In genomic region chr2:143078106-143078505, GRCh38 we compare ENCODE assay signal across 17 cellular contexts. TPM values are rescaled to one million over a fixed set of nuclear protein-coding genes. Genes with fewer than 3 reads are reported as not detected.
"Had no signal": no experiment of that assay in that cellular context is flagged by ENCODE, and none has a peak within 500 bp of the region (broad histone marks: within the 10 kb centered on the region; RNA-seq: fewer than 3 reads in every experiment).

No MANE protein-coding gene starts in this region.

- H3K4me1 ChIP-seq: right atrium auricular region, tibial nerve had no signal

- DNase-seq: activated CD4-positive, alpha-beta T cell treated with anti-CD3 and anti-CD28 coated beads for 48 hours; activated CD8-positive, alpha-beta memory T cell treated with anti-CD3 and anti-CD28 coated beads, Interleukin-2, amount 50 U/mL, for 48 hours; activated CD8-positive, alpha-beta T cell treated with anti-CD3 and anti-CD28 coated beads, Interleukin-2, amount 10 ng/mL, durations not matched to agents 7 days and 5 days; activated naive CD4-positive, alpha-beta T cell treated with Interleukin-2 at 50 U/mL for 16 hours; activated naive CD8-positive, alpha-beta T cell treated with anti-CD3 and anti-CD28 coated beads, Interleukin-2, amount 50 U/mL, for 24 hours; endodermal cell; immature natural killer cell; left colon; T-helper 9 cell had no signal

- H3K4me2 ChIP-seq: smooth muscle cell had no signal

- H3K36me3 ChIP-seq: right atrium auricular region, tibial nerve had no signal

- H3K27ac ChIP-seq: right atrium auricular region, tibial nerve had no signal

- H3K27me3 ChIP-seq: right atrium auricular region, tibial nerve had no signal

- H3K4me3 ChIP-seq: right atrium auricular region, smooth muscle cell, tibial nerve had no signal

- ATAC-seq: activated CD8-positive, alpha-beta T cell treated with anti-CD3 and anti-CD28 coated beads, Interleukin-2, amount 10 ng/mL, durations not matched to agents 7 days and 5 days; activated naive CD8-positive, alpha-beta T cell treated with anti-CD3 and anti-CD28 coated beads, Interleukin-2, amount 50 U/mL, for 24 hours; esophagus mucosa; left colon; naive thymus-derived CD4-positive, alpha-beta T cell; stimulated activated effector memory CD8-positive, alpha-beta T cell treated with anti-CD3 and anti-CD28 coated beads, Interleukin-12 subunit alpha, Interleukin-12 subunit beta, amount 100 ng/mL, for 72 hours; WTC11 had no signal

RNA-seq across cellular contexts. Expression of gene ARHGAP15, which starts 51.1 kb away (rescaled TPM):
- total RNA-seq: lung microvascular endothelial cell, smooth muscle cell had no signal
- polyA plus RNA-seq: smooth muscle cell had no signal
